ENCODE assay signal across 1 cellular context in the genomic region with DNA sequence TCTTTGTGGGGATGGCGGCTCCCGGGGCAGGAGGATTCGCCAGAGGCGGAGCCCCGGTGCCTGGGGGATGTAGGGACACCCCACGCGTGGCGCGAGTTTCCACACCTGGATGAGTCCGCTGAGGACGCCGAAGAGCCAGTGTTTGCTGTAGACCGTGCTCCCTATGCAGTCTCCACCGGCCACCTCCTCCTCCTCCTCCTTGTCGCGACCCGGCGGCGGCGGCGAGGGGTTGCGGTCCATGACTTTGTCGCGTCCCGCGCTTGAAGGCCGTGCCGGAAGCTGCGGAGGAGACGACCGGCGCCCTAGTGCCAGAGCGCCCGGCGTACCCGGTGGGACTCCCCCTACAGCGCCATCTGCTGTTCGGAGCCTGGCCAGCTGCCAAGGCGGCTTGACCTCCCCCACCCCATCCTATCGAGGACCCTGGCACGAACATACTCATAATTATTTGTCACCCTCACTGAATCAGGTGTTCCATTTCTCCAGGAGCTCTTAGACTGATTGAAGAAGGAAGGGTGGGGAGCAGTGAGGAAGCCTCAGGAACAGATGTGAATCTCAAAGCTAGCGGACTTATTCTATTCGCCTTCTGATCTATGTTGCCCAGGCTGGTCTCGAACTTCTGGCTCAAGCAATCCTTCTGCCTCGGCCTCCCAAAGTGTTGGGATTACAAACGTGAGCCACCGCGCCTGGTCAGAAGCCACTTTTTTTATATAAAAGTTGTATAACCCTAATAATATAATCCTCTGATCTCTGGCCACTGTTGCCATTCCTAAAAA.
A peak's percentile ranks its signal among the peaks of the same experiment; 100 is the strongest.
TF ChIP-seq lines count a peak whose summit lies in the region.

A gene with protein sequence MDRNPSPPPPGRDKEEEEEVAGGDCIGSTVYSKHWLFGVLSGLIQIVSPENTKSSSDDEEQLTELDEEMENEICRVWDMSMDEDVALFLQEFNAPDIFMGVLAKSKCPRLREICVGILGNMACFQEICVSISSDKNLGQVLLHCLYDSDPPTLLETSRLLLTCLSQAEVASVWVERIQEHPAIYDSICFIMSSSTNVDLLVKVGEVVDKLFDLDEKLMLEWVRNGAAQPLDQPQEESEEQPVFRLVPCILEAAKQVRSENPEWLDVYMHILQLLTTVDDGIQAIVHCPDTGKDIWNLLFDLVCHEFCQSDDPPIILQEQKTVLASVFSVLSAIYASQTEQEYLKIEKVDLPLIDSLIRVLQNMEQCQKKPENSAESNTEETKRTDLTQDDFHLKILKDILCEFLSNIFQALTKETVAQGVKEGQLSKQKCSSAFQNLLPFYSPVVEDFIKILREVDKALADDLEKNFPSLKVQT (minus strand): TSS at position 281 of the 773 bp plus-strand sequence. CDS start 41 bp downstream, at position 240.

TF ChIP-seq in GM12878, 131 proteins besides CTCF, POLR2A, EP300 and RAD21 (continued from another document and continues in another):
- TF ChIP-seq, protein P1, sequence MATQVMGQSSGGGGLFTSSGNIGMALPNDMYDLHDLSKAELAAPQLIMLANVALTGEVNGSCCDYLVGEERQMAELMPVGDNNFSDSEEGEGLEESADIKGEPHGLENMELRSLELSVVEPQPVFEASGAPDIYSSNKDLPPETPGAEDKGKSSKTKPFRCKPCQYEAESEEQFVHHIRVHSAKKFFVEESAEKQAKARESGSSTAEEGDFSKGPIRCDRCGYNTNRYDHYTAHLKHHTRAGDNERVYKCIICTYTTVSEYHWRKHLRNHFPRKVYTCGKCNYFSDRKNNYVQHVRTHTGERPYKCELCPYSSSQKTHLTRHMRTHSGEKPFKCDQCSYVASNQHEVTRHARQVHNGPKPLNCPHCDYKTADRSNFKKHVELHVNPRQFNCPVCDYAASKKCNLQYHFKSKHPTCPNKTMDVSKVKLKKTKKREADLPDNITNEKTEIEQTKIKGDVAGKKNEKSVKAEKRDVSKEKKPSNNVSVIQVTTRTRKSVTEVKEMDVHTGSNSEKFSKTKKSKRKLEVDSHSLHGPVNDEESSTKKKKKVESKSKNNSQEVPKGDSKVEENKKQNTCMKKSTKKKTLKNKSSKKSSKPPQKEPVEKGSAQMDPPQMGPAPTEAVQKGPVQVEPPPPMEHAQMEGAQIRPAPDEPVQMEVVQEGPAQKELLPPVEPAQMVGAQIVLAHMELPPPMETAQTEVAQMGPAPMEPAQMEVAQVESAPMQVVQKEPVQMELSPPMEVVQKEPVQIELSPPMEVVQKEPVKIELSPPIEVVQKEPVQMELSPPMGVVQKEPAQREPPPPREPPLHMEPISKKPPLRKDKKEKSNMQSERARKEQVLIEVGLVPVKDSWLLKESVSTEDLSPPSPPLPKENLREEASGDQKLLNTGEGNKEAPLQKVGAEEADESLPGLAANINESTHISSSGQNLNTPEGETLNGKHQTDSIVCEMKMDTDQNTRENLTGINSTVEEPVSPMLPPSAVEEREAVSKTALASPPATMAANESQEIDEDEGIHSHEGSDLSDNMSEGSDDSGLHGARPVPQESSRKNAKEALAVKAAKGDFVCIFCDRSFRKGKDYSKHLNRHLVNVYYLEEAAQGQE (IDR thresholded peaks at IDR 0.05; ENCODE audit: low read depth, low read length), result 0 out of 2 replicates have a peak, but pooled peaks have one; percentile 19
- TF ChIP-seq EGR1 (IDR thresholded peaks at IDR 0.05; ENCODE audit: borderline replicate concordance in 1 of 2, low read depth in 2 of 2, low read length in 2 of 2) (peak in 1 of 2 experiments; percentile 64; a peak in 1 of 3 replicates), EED (IDR thresholded peaks at IDR 0.05; ENCODE audit: low read depth) (peak; percentile 40), SIX5 (IDR thresholded peaks at IDR 0.05; ENCODE audit: low read depth, low read length, severe bottlenecking) (no peak), STAT1 (conservative IDR thresholded peaks at IDR 0.05) (no peak), RELA (IDR thresholded peaks at IDR 0.05; ENCODE audit: borderline replicate concordance, partially characterized antibody) (peak; percentile 36), ZNF274 (IDR thresholded peaks at IDR 0.05; ENCODE audit: insufficient read depth, insufficient read length) (no peak), KLF5 (IDR thresholded peaks at IDR 0.05; ENCODE audit: partially characterized antibody) (no peak), RAD51 (IDR thresholded peaks at IDR 0.05) (no peak), KAT2A (conservative IDR thresholded peaks at IDR 0.05; ENCODE audit: control insufficient read depth, low read depth, low read length) (no peak), SP1 (IDR thresholded peaks at IDR 0.05; ENCODE audit: low read depth, low read length) (peak; percentile 43), HDAC6 (IDR thresholded peaks at IDR 0.05; ENCODE audit: unreplicated experiment) (no peak), STAT3 (IDR thresholded peaks at IDR 0.05; ENCODE audit: low read depth, low read length) (no peak), ASH2L (IDR thresholded peaks at IDR 0.05; ENCODE audit: borderline replicate concordance, low read depth) (0 out of 2 replicates have a peak, but pooled peaks have one; percentile 55), SIN3A (IDR thresholded peaks at IDR 0.05; ENCODE audit: low read depth, low read length) (no peak), ZNF384 (IDR thresholded peaks at IDR 0.05; ENCODE audit: borderline replicate concordance, low read depth, low read length) (no peak), ZNF217 (IDR thresholded peaks at IDR 0.05) (0 out of 2 replicates have a peak, but pooled peaks have one; percentile 69), SRF (IDR thresholded peaks at IDR 0.05; ENCODE audit: low read depth in 2 of 2, low read length in 2 of 2) (no peak), ZZZ3 (IDR thresholded peaks at IDR 0.05; ENCODE audit: control insufficient read depth, insufficient read length, low read depth) (no peak), KDM1A (IDR thresholded peaks at IDR 0.05; ENCODE audit: borderline replicate concordance) (no peak), TCF12 (IDR thresholded peaks at IDR 0.05; ENCODE audit: low read depth, low read length) (peak; percentile 90), CHD2 (IDR thresholded peaks at IDR 0.05; ENCODE audit: borderline replicate concordance, low read depth, low read length) (peak; percentile 70; the same call in 1 of the 2 replicates), TARDBP (IDR thresholded peaks at IDR 0.05; ENCODE audit: borderline replicate concordance) (no peak), JUND (IDR thresholded peaks at IDR 0.05; ENCODE audit: low read depth, low read length) (no peak), RBBP5 (conservative IDR thresholded peaks at IDR 0.05) (no peak), NR2C2 (IDR thresholded peaks at IDR 0.05; ENCODE audit: borderline replicate concordance, control insufficient read depth, insufficient read length, low read depth) (no peak), LARP7 (IDR thresholded peaks at IDR 0.05) (peak; percentile 86; the same call in 1 of the 2 replicates), BCL11A (IDR thresholded peaks at IDR 0.05; ENCODE audit: low read depth, low read length) (no peak), MTA2 (IDR thresholded peaks at IDR 0.05; ENCODE audit: low read depth) (peak; percentile 44; the same call in 1 of the 2 replicates), WRNIP1 (IDR thresholded peaks at IDR 0.05; ENCODE audit: borderline replicate concordance, low read depth, low read length) (no peak), ZNF24 (IDR thresholded peaks at IDR 0.05) (peak; percentile 75; the same call in 1 of the 2 replicates), IRF4 (IDR thresholded peaks at IDR 0.05; ENCODE audit: low read depth, low read length) (0 out of 2 replicates have a peak, but pooled peaks have one; percentile 27), SUPT20H (IDR thresholded peaks at IDR 0.05; ENCODE audit: borderline replicate concordance, control insufficient read depth, low read depth, low read length) (no peak), RUNX3 (IDR thresholded peaks at IDR 0.05; ENCODE audit: low read length) (peak; percentile 61), CBFB (IDR thresholded peaks at IDR 0.05; ENCODE audit: low read depth) (0 out of 2 replicates have a peak, but pooled peaks have one; percentile 51)
- TF ChIP-seq, protein P2, sequence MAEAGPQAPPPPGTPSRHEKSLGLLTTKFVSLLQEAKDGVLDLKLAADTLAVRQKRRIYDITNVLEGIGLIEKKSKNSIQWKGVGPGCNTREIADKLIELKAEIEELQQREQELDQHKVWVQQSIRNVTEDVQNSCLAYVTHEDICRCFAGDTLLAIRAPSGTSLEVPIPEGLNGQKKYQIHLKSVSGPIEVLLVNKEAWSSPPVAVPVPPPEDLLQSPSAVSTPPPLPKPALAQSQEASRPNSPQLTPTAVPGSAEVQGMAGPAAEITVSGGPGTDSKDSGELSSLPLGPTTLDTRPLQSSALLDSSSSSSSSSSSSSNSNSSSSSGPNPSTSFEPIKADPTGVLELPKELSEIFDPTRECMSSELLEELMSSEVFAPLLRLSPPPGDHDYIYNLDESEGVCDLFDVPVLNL (IDR thresholded peaks at IDR 0.05; ENCODE audit: low read depth, low read length), result peak; percentile 62; the same call in 1 of the 2 replicates
- TF ChIP-seq, protein P3, sequence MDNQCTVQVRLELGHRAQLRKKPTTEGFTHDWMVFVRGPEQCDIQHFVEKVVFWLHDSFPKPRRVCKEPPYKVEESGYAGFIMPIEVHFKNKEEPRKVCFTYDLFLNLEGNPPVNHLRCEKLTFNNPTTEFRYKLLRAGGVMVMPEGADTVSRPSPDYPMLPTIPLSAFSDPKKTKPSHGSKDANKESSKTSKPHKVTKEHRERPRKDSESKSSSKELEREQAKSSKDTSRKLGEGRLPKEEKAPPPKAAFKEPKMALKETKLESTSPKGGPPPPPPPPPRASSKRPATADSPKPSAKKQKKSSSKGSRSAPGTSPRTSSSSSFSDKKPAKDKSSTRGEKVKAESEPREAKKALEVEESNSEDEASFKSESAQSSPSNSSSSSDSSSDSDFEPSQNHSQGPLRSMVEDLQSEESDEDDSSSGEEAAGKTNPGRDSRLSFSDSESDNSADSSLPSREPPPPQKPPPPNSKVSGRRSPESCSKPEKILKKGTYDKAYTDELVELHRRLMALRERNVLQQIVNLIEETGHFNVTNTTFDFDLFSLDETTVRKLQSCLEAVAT (IDR thresholded peaks at IDR 0.05), result 0 out of 2 replicates have a peak, but pooled peaks have one; percentile 32
- TF ChIP-seq, protein P4, sequence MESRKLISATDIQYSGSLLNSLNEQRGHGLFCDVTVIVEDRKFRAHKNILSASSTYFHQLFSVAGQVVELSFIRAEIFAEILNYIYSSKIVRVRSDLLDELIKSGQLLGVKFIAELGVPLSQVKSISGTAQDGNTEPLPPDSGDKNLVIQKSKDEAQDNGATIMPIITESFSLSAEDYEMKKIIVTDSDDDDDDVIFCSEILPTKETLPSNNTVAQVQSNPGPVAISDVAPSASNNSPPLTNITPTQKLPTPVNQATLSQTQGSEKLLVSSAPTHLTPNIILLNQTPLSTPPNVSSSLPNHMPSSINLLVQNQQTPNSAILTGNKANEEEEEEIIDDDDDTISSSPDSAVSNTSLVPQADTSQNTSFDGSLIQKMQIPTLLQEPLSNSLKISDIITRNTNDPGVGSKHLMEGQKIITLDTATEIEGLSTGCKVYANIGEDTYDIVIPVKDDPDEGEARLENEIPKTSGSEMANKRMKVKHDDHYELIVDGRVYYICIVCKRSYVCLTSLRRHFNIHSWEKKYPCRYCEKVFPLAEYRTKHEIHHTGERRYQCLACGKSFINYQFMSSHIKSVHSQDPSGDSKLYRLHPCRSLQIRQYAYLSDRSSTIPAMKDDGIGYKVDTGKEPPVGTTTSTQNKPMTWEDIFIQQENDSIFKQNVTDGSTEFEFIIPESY (IDR thresholded peaks at IDR 0.05), result no peak
- TF ChIP-seq, protein P5, sequence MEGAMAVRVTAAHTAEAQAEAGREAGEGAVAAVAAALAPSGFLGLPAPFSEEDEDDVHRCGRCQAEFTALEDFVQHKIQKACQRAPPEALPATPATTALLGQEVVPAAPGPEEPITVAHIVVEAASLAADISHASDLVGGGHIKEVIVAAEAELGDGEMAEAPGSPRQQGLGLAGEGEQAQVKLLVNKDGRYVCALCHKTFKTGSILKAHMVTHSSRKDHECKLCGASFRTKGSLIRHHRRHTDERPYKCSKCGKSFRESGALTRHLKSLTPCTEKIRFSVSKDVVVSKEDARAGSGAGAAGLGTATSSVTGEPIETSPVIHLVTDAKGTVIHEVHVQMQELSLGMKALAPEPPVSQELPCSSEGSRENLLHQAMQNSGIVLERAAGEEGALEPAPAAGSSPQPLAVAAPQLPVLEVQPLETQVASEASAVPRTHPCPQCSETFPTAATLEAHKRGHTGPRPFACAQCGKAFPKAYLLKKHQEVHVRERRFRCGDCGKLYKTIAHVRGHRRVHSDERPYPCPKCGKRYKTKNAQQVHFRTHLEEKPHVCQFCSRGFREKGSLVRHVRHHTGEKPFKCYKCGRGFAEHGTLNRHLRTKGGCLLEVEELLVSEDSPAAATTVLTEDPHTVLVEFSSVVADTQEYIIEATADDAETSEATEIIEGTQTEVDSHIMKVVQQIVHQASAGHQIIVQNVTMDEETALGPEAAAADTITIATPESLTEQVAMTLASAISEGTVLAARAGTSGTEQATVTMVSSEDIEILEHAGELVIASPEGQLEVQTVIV (IDR thresholded peaks at IDR 0.05; ENCODE audit: borderline replicate concordance, partially characterized antibody), result no peak
- TF ChIP-seq, protein P6, sequence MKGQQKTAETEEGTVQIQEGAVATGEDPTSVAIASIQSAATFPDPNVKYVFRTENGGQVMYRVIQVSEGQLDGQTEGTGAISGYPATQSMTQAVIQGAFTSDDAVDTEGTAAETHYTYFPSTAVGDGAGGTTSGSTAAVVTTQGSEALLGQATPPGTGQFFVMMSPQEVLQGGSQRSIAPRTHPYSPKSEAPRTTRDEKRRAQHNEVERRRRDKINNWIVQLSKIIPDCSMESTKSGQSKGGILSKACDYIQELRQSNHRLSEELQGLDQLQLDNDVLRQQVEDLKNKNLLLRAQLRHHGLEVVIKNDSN (IDR thresholded peaks at IDR 0.05; ENCODE audit: borderline replicate concordance, extremely low read length, insufficient read depth, low read depth, low read length), result no peak
- TF ChIP-seq, protein P7, sequence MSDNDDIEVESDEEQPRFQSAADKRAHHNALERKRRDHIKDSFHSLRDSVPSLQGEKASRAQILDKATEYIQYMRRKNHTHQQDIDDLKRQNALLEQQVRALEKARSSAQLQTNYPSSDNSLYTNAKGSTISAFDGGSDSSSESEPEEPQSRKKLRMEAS (IDR thresholded peaks at IDR 0.05; ENCODE audit: low read depth, low read length), result 0 out of 2 replicates have a peak, but pooled peaks have one; percentile 33
- TF ChIP-seq, protein P8, sequence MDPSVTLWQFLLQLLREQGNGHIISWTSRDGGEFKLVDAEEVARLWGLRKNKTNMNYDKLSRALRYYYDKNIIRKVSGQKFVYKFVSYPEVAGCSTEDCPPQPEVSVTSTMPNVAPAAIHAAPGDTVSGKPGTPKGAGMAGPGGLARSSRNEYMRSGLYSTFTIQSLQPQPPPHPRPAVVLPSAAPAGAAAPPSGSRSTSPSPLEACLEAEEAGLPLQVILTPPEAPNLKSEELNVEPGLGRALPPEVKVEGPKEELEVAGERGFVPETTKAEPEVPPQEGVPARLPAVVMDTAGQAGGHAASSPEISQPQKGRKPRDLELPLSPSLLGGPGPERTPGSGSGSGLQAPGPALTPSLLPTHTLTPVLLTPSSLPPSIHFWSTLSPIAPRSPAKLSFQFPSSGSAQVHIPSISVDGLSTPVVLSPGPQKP (IDR thresholded peaks at IDR 0.05; ENCODE audit: low read depth, low read length), result peak; percentile 55; the same call in 1 of the 2 replicates
- TF ChIP-seq, protein P9, sequence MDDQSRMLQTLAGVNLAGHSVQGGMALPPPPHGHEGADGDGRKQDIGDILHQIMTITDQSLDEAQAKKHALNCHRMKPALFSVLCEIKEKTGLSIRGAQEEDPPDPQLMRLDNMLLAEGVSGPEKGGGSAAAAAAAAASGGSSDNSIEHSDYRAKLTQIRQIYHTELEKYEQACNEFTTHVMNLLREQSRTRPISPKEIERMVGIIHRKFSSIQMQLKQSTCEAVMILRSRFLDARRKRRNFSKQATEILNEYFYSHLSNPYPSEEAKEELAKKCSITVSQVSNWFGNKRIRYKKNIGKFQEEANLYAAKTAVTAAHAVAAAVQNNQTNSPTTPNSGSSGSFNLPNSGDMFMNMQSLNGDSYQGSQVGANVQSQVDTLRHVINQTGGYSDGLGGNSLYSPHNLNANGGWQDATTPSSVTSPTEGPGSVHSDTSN (IDR thresholded peaks at IDR 0.05; ENCODE audit: insufficient replicate concordance, low read depth, low read length), result peak; percentile 9
